Comparison of ENCODE assay signal across 14 cellular contexts in genomic region chr13:113857531-113858195, GRCh38. TPM values are rescaled to one million over a fixed set of nuclear protein-coding genes. Genes with fewer than 3 reads are reported as not detected.
A peak's percentile ranks its signal among the peaks of the same experiment; 100 is the strongest.
DNase-seq lines count a peak whose midpoint lies in the region; ATAC-seq, FAIRE-seq and TF ChIP-seq lines count a peak whose summit lies in the region.
"Had no signal": no experiment of that assay in that cellular context is flagged by ENCODE, and none has a peak within 500 bp of the region (broad histone marks: within the 10 kb centered on the region; RNA-seq: fewer than 3 reads in every experiment).

No MANE protein-coding gene starts in this region.

- CTCF ChIA-PET in WTC11 (lab: Charles Lee) = no interaction called here

- no peak for FAIRE-seq in kidney (lab: Jason Lieb, UNC)

- H3K9me3 Mint-ChIP-seq in WTC11 = peaks cover 13% of the 10 kb centered on the region
- H3K9me3 Mint-ChIP-seq: nephron progenitor cell had no signal

- H3K4me3 Mint-ChIP-seq in WTC11 = no peak overlapping the region
- H3K4me3 Mint-ChIP-seq: nephron progenitor cell had no signal

- H3K27ac ChIP-seq in kidney (ENCODE audit: low read depth in 2 of 2, low read length in 2 of 2) (no peak overlapping the region), substantia nigra (ENCODE audit: low read depth, low read length, poor library complexity, severe bottlenecking) (peak overlapping the region; percentile 77)

- no peak overlapping the region for H3K9ac ChIP-seq in kidney (ENCODE audit: low read length in 2 of 2)

- intact Hi-C loops in kidney (cut with DNase I) = no loop called here

- peaks cover 6% of the 10 kb centered on the region for H3K27me3 Mint-ChIP-seq in WTC11 (ENCODE audit: low read depth)

- POLR2A ChIA-PET in WTC11 (lab: Charles Lee) = no interaction called here

- H3K36me3 ChIP-seq in kidney (ENCODE audit: control insufficient read depth in 1 of 2, insufficient read depth in 2 of 2, low read length in 2 of 2) = peaks cover 6 to 14% of the 10 kb centered on the region in 2 donors

- H3K4me3 ChIP-seq in kidney (ENCODE audit: low read length in 2 of 2) = no peak overlapping the region
- H3K4me3 ChIP-seq: ascending aorta had no signal

- peak; percentile 11 for DNase-seq in activated CD4-positive, CD25-positive, alpha-beta regulatory T cell treated with anti-CD3 and anti-CD28 coated beads, Interleukin-2, amount 50 U/mL, for 72 hours
- DNase-seq in activated CD4-positive, CD25-positive, alpha-beta regulatory T cell (lab: John Stamatoyannopoulos, UW) = no peak
- DNase-seq in WTC11 (ENCODE audit: low spot score) = no peak
- DNase-seq in kidney = peak; percentile 58
- DNase-seq in substantia nigra (lab: John Stamatoyannopoulos, UW) = peak in 1 of 49 donors; percentile 17
- DNase-seq: 8988T; activated effector memory CD4-positive, alpha-beta T cell treated with Interleukin-2 at 50 U/mL for 16 hours; DND-41; HCEC 1CT; nephron progenitor cell had no signal

- H3K9me3 ChIP-seq in kidney (ENCODE audit: control insufficient read depth in 1 of 2, low read length in 2 of 2) = no peaks in the 10 kb centered on the region
- H3K9me3 ChIP-seq: ascending aorta had no signal

- H3K27ac Mint-ChIP-seq in WTC11 = peak overlapping the region; percentile 99
- H3K27ac Mint-ChIP-seq: nephron progenitor cell had no signal

- TF ChIP-seq CTCF in WTC11 (IDR thresholded peaks at IDR 0.05) = no peak
- no peak for TF ChIP-seq CTCF in kidney (IDR thresholded peaks at IDR 0.05; ENCODE audit: borderline replicate concordance, extremely low read depth, insufficient read depth)

- H3K36me3 Mint-ChIP-seq in WTC11 = peaks cover 13% of the 10 kb centered on the region

- H3K4me1 ChIP-seq in kidney (ENCODE audit: control insufficient read depth in 1 of 2, insufficient read depth in 1 of 2, low read depth in 1 of 2, low read length in 2 of 2) = peaks cover 42 to 81% of the 10 kb centered on the region in 2 donors

- peaks cover 71% of the 10 kb centered on the region for H3K4me1 Mint-ChIP-seq in WTC11

- ATAC-seq in WTC11 (no peak), GM21390 (IDR thresholded peaks at IDR 0.05; ENCODE audit: unreplicated experiment) (no peak), GM18505 (IDR thresholded peaks at IDR 0.05; ENCODE audit: unreplicated experiment) (no peak), HG02678 (IDR thresholded peaks at IDR 0.05; ENCODE audit: unreplicated experiment) (no peak)

- no peak for TF ChIP-seq POLR2A in GM18505 (IDR thresholded peaks at IDR 0.05; ENCODE audit: borderline replicate concordance, extremely low read depth, insufficient read depth, insufficient read length)

TF ChIP-seq in WTC11, 78 proteins besides CTCF, POLR2A, EP300 and RAD21:
- no peak for TF ChIP-seq ESRRA (CRISPR knock-in tag; IDR thresholded peaks at IDR 0.05; ENCODE audit: borderline replicate concordance)
- no peak for TF ChIP-seq RELA (CRISPR knock-in tag; IDR thresholded peaks at IDR 0.05; ENCODE audit: borderline replicate concordance)
- no peak for TF ChIP-seq FOXJ3 (CRISPR knock-in tag; IDR thresholded peaks at IDR 0.05; ENCODE audit: borderline replicate concordance)

RNA-seq across cellular contexts. Expression of gene GAS6, which starts 6.2 kb away (rescaled TPM):
- total RNA-seq in WTC11 (2021) (29.4 to 33.7 TPM (median 33.7 TPM) in 3 replicates), kidney (83.5 TPM)
- 135 TPM for polyA plus RNA-seq in kidney (ENCODE audit: insufficient read depth, low read depth, low replicate concordance)

Comparison
In these comparisons a context has a peak if more than half of its experiments do, and no peak if none do; other contexts are left out.
1. DNase-seq: peak in activated CD4-positive, CD25-positive, alpha-beta regulatory T cell treated with anti-CD3 and anti-CD28 coated beads, Interleukin-2, amount 50 U/mL, for 72 hours (single experiment) and kidney (single experiment); none in activated CD4-positive, CD25-positive, alpha-beta regulatory T cell (0 of 4) and WTC11 (single experiment).